In genomic region chr6:28251648-28252506, GRCh38 we compare ENCODE assay signal across 9 cellular contexts. TPM values are rescaled to one million over a fixed set of nuclear protein-coding genes. Genes with fewer than 3 reads are reported as not detected.
DNase-seq lines count a peak whose midpoint lies in the region; ATAC-seq, FAIRE-seq and TF ChIP-seq lines count a peak whose summit lies in the region.
"Had no signal": no experiment of that assay in that cellular context is flagged by ENCODE, and none has a peak within 500 bp of the region (broad histone marks: within the 10 kb centered on the region; RNA-seq: fewer than 3 reads in every experiment).

ZKSCAN4 (minus strand) TSS chr6:28252269; CDS start chr6:28251980, 289 bp downstream.

- H3K4me3 Mint-ChIP-seq in activated CD8-positive, alpha-beta memory T cell treated with anti-CD3 and anti-CD28 coated beads, Interleukin-2, amount 10 ng/mL, durations not matched to agents 7 days and 5 days = peak within 1 kb of the TSS; percentile 96
- peak within 1 kb of the TSS; percentile 98 for H3K4me3 Mint-ChIP-seq in mesothelial cell of epicardium

- peak within 1 kb of the TSS; percentile 57 for H3K27ac ChIP-seq in C4-2B
- H3K27ac ChIP-seq in endothelial cell of umbilical vein (ENCODE audit: insufficient read depth, low read depth, low read length) = no peak within 1 kb of the TSS

- H3K79me2 ChIP-seq in endothelial cell of umbilical vein (ENCODE audit: control insufficient read depth, insufficient read depth, low read length) = no peaks in the 10 kb centered on the region

- TF ChIP-seq POLR2A in endothelial cell of umbilical vein (IDR thresholded peaks at IDR 0.05; ENCODE audit: low read depth, low read length) = no peak

- H3K36me3 Mint-ChIP-seq in activated CD8-positive, alpha-beta memory T cell treated with anti-CD3 and anti-CD28 coated beads, Interleukin-2, amount 10 ng/mL, durations not matched to agents 7 days and 5 days = peaks cover 22% of the 10 kb centered on the region
- H3K36me3 Mint-ChIP-seq in mesothelial cell of epicardium = peaks cover 14% of the 10 kb centered on the region

- H3K4me1 Mint-ChIP-seq in activated CD8-positive, alpha-beta memory T cell treated with anti-CD3 and anti-CD28 coated beads, Interleukin-2, amount 10 ng/mL, durations not matched to agents 7 days and 5 days = peaks cover 26% of the 10 kb centered on the region
- peaks cover 19% of the 10 kb centered on the region for H3K4me1 Mint-ChIP-seq in mesothelial cell of epicardium

- no peak for FAIRE-seq in HTR-8/SVneo (lab: Jason Lieb, UNC)
- peak; percentile 74 for FAIRE-seq in endothelial cell of umbilical vein (lab: Jason Lieb, UNC)
- FAIRE-seq: colon had no signal

- no peaks in the 10 kb centered on the region for H3K9me3 Mint-ChIP-seq in activated CD8-positive, alpha-beta memory T cell treated with anti-CD3 and anti-CD28 coated beads, Interleukin-2, amount 10 ng/mL, durations not matched to agents 7 days and 5 days (ENCODE audit: low read depth)
- no peaks in the 10 kb centered on the region for H3K9me3 Mint-ChIP-seq in mesothelial cell of epicardium

- H3K4me2 ChIP-seq in endothelial cell of umbilical vein (ENCODE audit: insufficient read depth, low read length) = peak within 1 kb of the TSS; percentile 88

- no peaks in the 10 kb centered on the region for H4K20me1 ChIP-seq in endothelial cell of umbilical vein (replicated peaks; ENCODE audit: control insufficient read depth, extremely low read depth, insufficient read depth, low read length)

- no peaks in the 10 kb centered on the region for H3K27me3 Mint-ChIP-seq in activated CD8-positive, alpha-beta memory T cell treated with anti-CD3 and anti-CD28 coated beads, Interleukin-2, amount 10 ng/mL, durations not matched to agents 7 days and 5 days
- H3K27me3 Mint-ChIP-seq in mesothelial cell of epicardium (ENCODE audit: low read depth) = no peaks in the 10 kb centered on the region

- H3K4me3 ChIP-seq in endothelial cell of umbilical vein (replicated peaks in 1 of 3; ENCODE audit: insufficient read depth in 1 of 3, low read depth in 1 of 3, low read length in 3 of 3) = peak within 1 kb of the TSS; percentile 85 to 89 (median 85)

- peaks cover 0 to 3% of the 10 kb centered on the region in 2 experiments for H3K36me3 ChIP-seq in endothelial cell of umbilical vein (ENCODE audit: control insufficient read depth in 2 of 2, extremely low read depth in 1 of 2, insufficient read depth in 2 of 2, low read length in 2 of 2)

- DNase-seq in HTR-8/SVneo (ENCODE audit: insufficient read length, low spot score) = peak; percentile 84
- peak; percentile 81 for DNase-seq in NOMO-1 treated with dmso at 0.1 percent for 144 hours (lab: John Stamatoyannopoulos, UW; ENCODE audit: unreplicated experiment)
- peak; percentile 83 for DNase-seq in activated CD8-positive, alpha-beta memory T cell treated with anti-CD3 and anti-CD28 coated beads, Interleukin-2, amount 10 ng/mL, durations not matched to agents 7 days and 5 days
- DNase-seq in endothelial cell of umbilical vein (ENCODE audit: low read depth, low spot score) = peak; percentile 83
- DNase-seq in mesothelial cell of epicardium (ENCODE audit: low spot score in 2 of 2, unreplicated experiment in 2 of 2) = peak; percentile 38 to 72
- peak; percentile 45 for DNase-seq in stimulated activated CD8-positive, alpha-beta memory T cell treated with anti-CD3 and anti-CD28 coated beads, Interleukin-15, amount 100 ng/mL, for 24 hours (ENCODE audit: low read depth)

- POLR2A ChIA-PET in endothelial cell of umbilical vein (lab: Charles Lee) = interaction anchor here (0.8 to 1.2 kb wide), 4 partner anchors 16 to 110 kb away, joined by 3 to 13 read pairs (median 5); partner anchors contain the start of genes PGBD1, ZKSCAN8 and ZSCAN26

- peaks cover 12% of the 10 kb centered on the region for H3K4me1 ChIP-seq in endothelial cell of umbilical vein (ENCODE audit: control insufficient read depth, extremely low read depth, insufficient read depth, low read length)

- BruUV-seq in endothelial cell of umbilical vein (replicated peaks; lab: Mats Ljungman, UMichigan) = TSS peak; percentile 27

- CTCF ChIA-PET in activated CD8-positive, alpha-beta memory T cell treated with anti-CD3 and anti-CD28 coated beads, Interleukin-2, amount 10 ng/mL, durations not matched to agents 7 days and 5 days (lab: Charles Lee) = interaction anchor here (0.8 to 4.3 kb wide), 4 partner anchors 12 to 104 kb away, joined by 3 to 21 read pairs (median 5); partner anchors contain the start of gene ZSCAN26
- CTCF ChIA-PET in endothelial cell of umbilical vein (lab: Charles Lee) = interaction anchor here (0.7 to 3.9 kb wide), 7 partner anchors 12 to 105 kb away, joined by 3 to 22 read pairs (median 7); partner anchors contain the start of genes PGBD1, ZSCAN26 and ZSCAN9

- peak; percentile 80 for ATAC-seq in GM19395 (IDR thresholded peaks at IDR 0.05; ENCODE audit: unreplicated experiment)
- peak; percentile 86 for ATAC-seq in activated CD8-positive, alpha-beta memory T cell treated with anti-CD3 and anti-CD28 coated beads, Interleukin-2, amount 10 ng/mL, durations not matched to agents 7 days and 5 days

- intact Hi-C loops in endothelial cell of umbilical vein (cut with micrococcal nuclease) = loop anchor here (1.0 to 2.0 kb wide), 6 partner anchors 15 to 131 kb away; partner anchors contain the start of genes PGBD1, ZKSCAN8, ZSCAN26 and ZSCAN9

- H2AFZ ChIP-seq in endothelial cell of umbilical vein (ENCODE audit: low read depth, low read length) = peak within 1 kb of the TSS; percentile 82

- H3K9me3 ChIP-seq in endothelial cell of umbilical vein (replicated peaks; ENCODE audit: control insufficient read depth, insufficient read depth, low read length) = no peaks in the 10 kb centered on the region

- H3K9me1 ChIP-seq in endothelial cell of umbilical vein (replicated peaks; ENCODE audit: control insufficient read depth, extremely low read depth, insufficient read depth, low read length) = no peaks in the 10 kb centered on the region

- H3K9ac ChIP-seq in endothelial cell of umbilical vein (replicated peaks; ENCODE audit: extremely low read depth, insufficient read depth, low read length) = peak within 1 kb of the TSS; percentile 62

- dilution Hi-C loops in endothelial cell of umbilical vein (cut with MboI; ENCODE audit: extremely low pct_ligation_motif_present, low sequenced_read_pairs) = no loop called here

- H3K27ac Mint-ChIP-seq in activated CD8-positive, alpha-beta memory T cell treated with anti-CD3 and anti-CD28 coated beads, Interleukin-2, amount 10 ng/mL, durations not matched to agents 7 days and 5 days = peak within 1 kb of the TSS; percentile 86
- peak within 1 kb of the TSS; percentile 85 for H3K27ac Mint-ChIP-seq in mesothelial cell of epicardium

- no peak for TF ChIP-seq CTCF in C4-2B (conservative IDR thresholded peaks at IDR 0.05)
- no peak for TF ChIP-seq CTCF in endothelial cell of umbilical vein (IDR thresholded peaks at IDR 0.05; ENCODE audit: extremely low read depth in 1 of 2, insufficient read depth in 1 of 2, low read depth in 1 of 2, low read length in 2 of 2)
- TF ChIP-seq CTCF in mesothelial cell of epicardium (IDR thresholded peaks at IDR 0.05; ENCODE audit: unreplicated experiment) = no peak

- no peaks in the 10 kb centered on the region for H3K27me3 ChIP-seq in endothelial cell of umbilical vein (ENCODE audit: control insufficient read depth in 2 of 2, insufficient read depth in 2 of 2, low read length in 2 of 2)

TF ChIP-seq in endothelial cell of umbilical vein, 7 proteins besides CTCF, POLR2A, EP300 and RAD21:
- TF ChIP-seq POLR2AphosphoS5 (IDR thresholded peaks at IDR 0.05; ENCODE audit: insufficient read depth, low read depth, low read length) (no peak), FOS (IDR thresholded peaks at IDR 0.05; ENCODE audit: borderline replicate concordance, insufficient read depth, low read length) (no peak), JUN (IDR thresholded peaks at IDR 0.05; ENCODE audit: borderline replicate concordance, insufficient read depth, insufficient read length, low read depth) (no peak), GATA2 (IDR thresholded peaks at IDR 0.05; ENCODE audit: insufficient read depth, insufficient read length, low read depth, low read length) (no peak), MAX (IDR thresholded peaks at IDR 0.05; ENCODE audit: insufficient read depth, insufficient read length) (no peak), EZH2 (IDR thresholded peaks at IDR 0.05; ENCODE audit: borderline replicate concordance, low read depth, low read length, severe bottlenecking) (no peak), MYC (IDR thresholded peaks at IDR 0.05; ENCODE audit: low read depth, low read length) (no peak)

RNA-seq across cellular contexts. Expression of gene ZKSCAN4, which starts in this region (rescaled TPM):
- 1 to 10 TPM; 5.7 to 6.1 TPM for total RNA-seq in activated CD8-positive, alpha-beta memory T cell treated with anti-CD3 and anti-CD28 coated beads, Interleukin-2, amount 10 ng/mL, durations not matched to agents 7 days and 5 days
- total RNA-seq in endothelial cell of umbilical vein (3.6 and 4.1 TPM in 2 replicates), mesothelial cell of epicardium (5.8 to 6.8 TPM (median 6.8 TPM) in 3 replicates)
- 1.0 and 1.3 TPM in 2 replicates for polyA plus RNA-seq in endothelial cell of umbilical vein
- polyA plus RNA-seq in endothelial cell of umbilical vein (2011; cell fraction: cytosol; rRNA removed) = 1.8 and 2.0 TPM in 2 replicates
- 2.2 and 2.4 TPM in 2 replicates for polyA plus RNA-seq in endothelial cell of umbilical vein (2011; cell fraction: nucleus; rRNA removed)
- 2.3 and 3.3 TPM in 2 replicates for polyA plus RNA-seq in endothelial cell of umbilical vein (2012)
- 1.8 and 2.1 TPM in 2 replicates for polyA minus RNA-seq in endothelial cell of umbilical vein
- polyA minus RNA-seq in endothelial cell of umbilical vein (2011; cell fraction: cytosol; rRNA and poly(A)+ RNA removed) = 2.9 TPM
- 1.6 TPM in 2 replicates for polyA minus RNA-seq in endothelial cell of umbilical vein (2011; cell fraction: nucleus; rRNA and poly(A)+ RNA removed)
